ENCODE assay signal across 7 cellular contexts in the genomic region with DNA sequence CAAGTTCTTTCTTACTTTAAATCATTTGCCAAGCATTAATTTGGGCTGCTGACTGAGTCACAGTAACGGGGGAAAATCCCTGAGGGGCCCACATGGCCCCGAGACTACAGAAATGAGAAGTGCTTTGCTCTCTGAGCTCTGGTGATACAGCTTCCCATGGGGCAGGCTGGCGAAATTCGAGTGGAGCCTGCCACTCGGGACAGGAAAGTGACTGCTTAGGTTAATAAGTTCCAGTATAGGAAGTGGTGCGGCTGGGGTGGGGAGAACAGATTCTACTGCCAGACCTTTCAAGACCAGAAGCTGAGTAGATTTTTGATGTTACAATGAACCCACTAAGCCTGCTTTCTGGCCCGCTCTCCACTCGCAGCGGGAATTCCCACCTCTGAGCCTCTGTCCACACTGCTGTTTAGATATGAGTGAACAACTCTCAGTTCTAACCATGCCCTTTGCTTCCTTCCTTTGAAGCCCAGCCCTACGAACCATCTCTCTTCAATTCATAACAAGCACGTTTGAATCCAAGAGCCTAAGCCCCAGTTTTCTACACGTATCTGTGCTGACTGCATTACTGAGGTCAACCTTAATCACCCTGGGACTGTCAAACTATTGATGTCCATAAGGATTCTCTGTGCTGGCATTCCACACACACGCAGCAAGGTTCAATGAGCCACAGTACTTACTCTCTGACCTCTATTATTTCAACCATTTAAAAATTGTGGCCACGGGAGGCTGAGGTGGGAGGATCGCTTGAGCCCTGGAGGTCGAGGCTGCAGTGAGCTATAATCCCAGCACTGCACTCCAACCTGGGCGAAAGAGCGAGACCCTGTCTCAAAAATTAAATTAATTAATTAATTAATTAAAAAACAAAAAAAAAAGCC. TPM values are rescaled to one million over a fixed set of nuclear protein-coding genes. Genes with fewer than 3 reads are reported as not detected.
DNase-seq lines count a peak whose midpoint lies in the region; ATAC-seq and TF ChIP-seq lines count a peak whose summit lies in the region.

No MANE protein-coding gene starts in this region.

- DNase-seq in activated CD4-positive, alpha-beta T cell treated with anti-CD3 and anti-CD28 coated beads, Interleukin-2, amount 50 U/mL, for 24 hours (ENCODE audit: low read depth in 1 of 2, low spot score in 1 of 2): peak; percentile 70 to 83
- DNase-seq in esophagus muscularis mucosa (ENCODE audit: extremely low spot score) (no peak), NCI-H1092 (lab: John Stamatoyannopoulos, UW) (no peak), cerebellar nuclear complex (lab: John Stamatoyannopoulos, UW) (no peak)

- no peaks in the 10 kb centered on the region for H3K9me3 ChIP-seq in esophagus muscularis mucosa

- H3K4me1 ChIP-seq in esophagus muscularis mucosa: peaks cover 19 to 62% (median 57%) of the 10 kb centered on the region in 4 donors

- intact Hi-C loops in esophagus muscularis mucosa (cut with DNase I): no loop called here

- H3K4me3 ChIP-seq in esophagus muscularis mucosa: peak overlapping the region in 1 of 4 donors; percentile 4
- H3K4me3 ChIP-seq in skin epidermis: no peak overlapping the region

- H3K36me3 ChIP-seq in esophagus muscularis mucosa: peaks cover 0 to 34% (median 19%) of the 10 kb centered on the region in 4 donors

- no peak for TF ChIP-seq CTCF in esophagus muscularis mucosa (IDR thresholded peaks at IDR 0.05)

- H3K27me3 ChIP-seq in esophagus muscularis mucosa: no peaks in the 10 kb centered on the region

- ATAC-seq in GM19372 (IDR thresholded peaks at IDR 0.05; ENCODE audit: low read depth, unreplicated experiment): peak; percentile 71
- peak; percentile 66 for ATAC-seq in HG03378 (IDR thresholded peaks at IDR 0.05; ENCODE audit: unreplicated experiment)

- WGBS in esophagus muscularis mucosa: 62% methylated on average over 18 of the region's 18 CpGs

- TF ChIP-seq POLR2A in esophagus muscularis mucosa (IDR thresholded peaks at IDR 0.05; ENCODE audit: low read depth): no peak

- no peak for TF ChIP-seq EP300 in esophagus muscularis mucosa (IDR thresholded peaks at IDR 0.05)

- H3K27ac ChIP-seq in esophagus muscularis mucosa (replicated peaks in 1 of 4) (peak overlapping the region; percentile 36 to 66 (median 58)), skin epidermis (peak overlapping the region in 19 of 21 experiments; percentile 1 to 86 (median 71))

RNA-seq across cellular contexts. Expression of a gene that starts 9.6 kb away (rescaled TPM):
- total RNA-seq in esophagus muscularis mucosa: 10 to 100 TPM; 29.5 to 40.8 (median 34.6) TPM

RNA-seq across cellular contexts. Expression of a gene that starts 37.7 kb away (rescaled TPM):
- total RNA-seq in esophagus muscularis mucosa: not detected

RNA-seq across cellular contexts. Expression of a gene that starts 51.5 kb away (rescaled TPM):
- total RNA-seq in esophagus muscularis mucosa: 100 to 1,000 TPM; 111 to 408 (median 279) TPM

RNA-seq across cellular contexts. Expression of a gene that starts 55.5 kb away (rescaled TPM):
- total RNA-seq in esophagus muscularis mucosa: under 1 TPM in 3 of 4 donors, not detected in 1; 0.17 to 0.42 (median 0.33) TPM

Comparison
In these comparisons a context has a peak if more than half of its experiments do, and no peak if none do; other contexts are left out.
1. DNase-seq: peak in activated CD4-positive, alpha-beta T cell treated with anti-CD3 and anti-CD28 coated beads, Interleukin-2, amount 50 U/mL, for 24 hours (2 of 2); none in esophagus muscularis mucosa (single experiment), NCI-H1092 (single experiment) and cerebellar nuclear complex (0 of 2).